In genomic region chr5:177610131-177610769, GRCh38 we compare ENCODE assay signal across 30 cellular contexts. TPM values are rescaled to one million over a fixed set of nuclear protein-coding genes. Genes with fewer than 3 reads are reported as not detected.
A peak's percentile ranks its signal among the peaks of the same experiment; 100 is the strongest.
DNase-seq lines count a peak whose midpoint lies in the region; ATAC-seq and TF ChIP-seq lines count a peak whose summit lies in the region.
"Had no signal": no experiment of that assay in that cellular context is flagged by ENCODE, and none has a peak within 500 bp of the region (broad histone marks: within the 10 kb centered on the region; RNA-seq: fewer than 3 reads in every experiment).

No MANE protein-coding gene starts in this region.

- ATAC-seq in activated CD8-positive, alpha-beta T cell treated with anti-CD3 and anti-CD28 coated beads, Interleukin-2, amount 10 ng/mL, durations not matched to agents 7 days and 5 days: no peak
- ATAC-seq in activated CD8-positive, alpha-beta T cell treated with anti-CD3 and anti-CD28 coated beads for 36 hours: no peak
- no peak for ATAC-seq in GM21619 (IDR thresholded peaks at IDR 0.05; ENCODE audit: unreplicated experiment)
- ATAC-seq: A549, GM23338, left lobe of liver had no signal

- TF ChIP-seq CTCF in activated CD8-positive, alpha-beta T cell treated with anti-CD3 and anti-CD28 coated beads for 36 hours (IDR thresholded peaks at IDR 0.05): no peak
- TF ChIP-seq CTCF in suprapubic skin (IDR thresholded peaks at IDR 0.05): no peak
- TF ChIP-seq CTCF in mesothelial cell of epicardium (IDR thresholded peaks at IDR 0.05; ENCODE audit: unreplicated experiment): no peak
- no peak for TF ChIP-seq CTCF in lower leg skin (IDR thresholded peaks at IDR 0.05)

- no peaks in the 10 kb centered on the region for H3K27me3 ChIP-seq in suprapubic skin
- H3K27me3 ChIP-seq: neutrophil, upper lobe of left lung had no signal

- H3K9me3 Mint-ChIP-seq in activated CD8-positive, alpha-beta T cell treated with anti-CD3 and anti-CD28 coated beads, Interleukin-2, amount 10 ng/mL, durations not matched to agents 7 days and 5 days (ENCODE audit: insufficient read depth): no peaks in the 10 kb centered on the region
- no peaks in the 10 kb centered on the region for H3K9me3 Mint-ChIP-seq in activated CD8-positive, alpha-beta T cell treated with anti-CD3 and anti-CD28 coated beads for 36 hours
- H3K9me3 Mint-ChIP-seq in IgD-negative memory B cell (no peaks in the 10 kb centered on the region), mesothelial cell of epicardium (no peaks in the 10 kb centered on the region)

- intact Hi-C loops in activated CD8-positive, alpha-beta T cell treated with anti-CD3 and anti-CD28 coated beads for 36 hours (cut with micrococcal nuclease): no loop called here
- intact Hi-C loops in lower leg skin (cut with DNase I; ENCODE audit: low total_unique reads): no loop called here

- H3K4me3 Mint-ChIP-seq in activated CD8-positive, alpha-beta T cell treated with anti-CD3 and anti-CD28 coated beads, Interleukin-2, amount 10 ng/mL, durations not matched to agents 7 days and 5 days: no peak overlapping the region
- H3K4me3 Mint-ChIP-seq in activated CD8-positive, alpha-beta T cell treated with anti-CD3 and anti-CD28 coated beads for 36 hours: no peak overlapping the region
- H3K4me3 Mint-ChIP-seq in IgD-negative memory B cell (no peak overlapping the region), mesothelial cell of epicardium (no peak overlapping the region)
- H3K4me3 Mint-ChIP-seq: GM23338 had no signal

- CTCF ChIA-PET in activated CD8-positive, alpha-beta T cell treated with anti-CD3 and anti-CD28 coated beads, Interleukin-2, amount 10 ng/mL, durations not matched to agents 7 days and 5 days (lab: Charles Lee): no interaction called here
- CTCF ChIA-PET in activated CD8-positive, alpha-beta T cell treated with anti-CD3 and anti-CD28 coated beads for 36 hours (lab: Charles Lee): no interaction called here

- H3K36me3 ChIP-seq in suprapubic skin: peaks cover 28% of the 10 kb centered on the region
- H3K36me3 ChIP-seq: prostate gland had no signal

- H3K27ac ChIP-seq in suprapubic skin: peak overlapping the region; percentile 16
- H3K27ac ChIP-seq: A549, neutrophil, prostate gland, SK-N-MC, upper lobe of left lung had no signal

- WGBS in suprapubic skin: 76% methylated on average over 12 of the region's 13 CpGs
- WGBS in lower leg skin, 2 donors: 57 to 64% methylated on average over 13 of the region's 13 CpGs

- no peaks in the 10 kb centered on the region for H3K27me3 Mint-ChIP-seq in activated CD8-positive, alpha-beta T cell treated with anti-CD3 and anti-CD28 coated beads, Interleukin-2, amount 10 ng/mL, durations not matched to agents 7 days and 5 days (ENCODE audit: low read depth)
- no peaks in the 10 kb centered on the region for H3K27me3 Mint-ChIP-seq in activated CD8-positive, alpha-beta T cell treated with anti-CD3 and anti-CD28 coated beads for 36 hours
- no peaks in the 10 kb centered on the region for H3K27me3 Mint-ChIP-seq in IgD-negative memory B cell
- H3K27me3 Mint-ChIP-seq in mesothelial cell of epicardium (ENCODE audit: low read depth): no peaks in the 10 kb centered on the region
- H3K27me3 Mint-ChIP-seq: CD4-positive, alpha-beta memory T cell had no signal

- DNase-seq in activated CD8-positive, alpha-beta T cell treated with anti-CD3 and anti-CD28 coated beads, Interleukin-2, amount 10 ng/mL, durations not matched to agents 7 days and 5 days: no peak
- DNase-seq in activated CD8-positive, alpha-beta T cell treated with anti-CD3 and anti-CD28 coated beads for 36 hours: no peak
- DNase-seq in mesenteric fat pad (ENCODE audit: low spot score): peak; percentile 64
- DNase-seq in suprapubic skin (ENCODE audit: low spot score in 2 of 2): no peak
- DNase-seq in mesothelial cell of epicardium (ENCODE audit: low spot score in 2 of 2, unreplicated experiment in 2 of 2): no peak
- DNase-seq in lower leg skin (ENCODE audit: low spot score in 2 of 2): no peak
- DNase-seq: activated CD4-positive, alpha-beta T cell treated with anti-CD3 and anti-CD28 coated beads, Interleukin-2, amount 50 U/mL, for 48 hours; CD4-positive, alpha-beta memory T cell; cortex of kidney; effector memory CD4-positive, alpha-beta T cell; EL; erythroblast; KBM-7; mesenchymal stem cell; NCI-H1092 treated with DMSO at 0.1 percent for 48 hours; NCI-H187; NCI-H524 treated with DMSO at 0.1 percent for 48 hours; OCI-M1; stimulated activated CD4-positive, alpha-beta T cell treated with anti-CD3 and anti-CD28 coated beads, Interleukin-4, amount 100 ng/mL, for 24 hours; substantia nigra; T-helper 1 cell; upper lobe of left lung had no signal

- no peak for TF ChIP-seq EP300 in suprapubic skin (IDR thresholded peaks at IDR 0.05)

- peaks cover 2% of the 10 kb centered on the region for H3K36me3 Mint-ChIP-seq in activated CD8-positive, alpha-beta T cell treated with anti-CD3 and anti-CD28 coated beads, Interleukin-2, amount 10 ng/mL, durations not matched to agents 7 days and 5 days (ENCODE audit: low read depth)
- H3K36me3 Mint-ChIP-seq in activated CD8-positive, alpha-beta T cell treated with anti-CD3 and anti-CD28 coated beads for 36 hours (ENCODE audit: low read depth): peaks cover 10% of the 10 kb centered on the region
- peaks cover 4% of the 10 kb centered on the region for H3K36me3 Mint-ChIP-seq in IgD-negative memory B cell
- H3K36me3 Mint-ChIP-seq in mesothelial cell of epicardium: no peaks in the 10 kb centered on the region

- peaks cover 4% of the 10 kb centered on the region for H3K4me1 Mint-ChIP-seq in activated CD8-positive, alpha-beta T cell treated with anti-CD3 and anti-CD28 coated beads, Interleukin-2, amount 10 ng/mL, durations not matched to agents 7 days and 5 days (ENCODE audit: low read depth)
- H3K4me1 Mint-ChIP-seq in activated CD8-positive, alpha-beta T cell treated with anti-CD3 and anti-CD28 coated beads for 36 hours (ENCODE audit: low read depth): peaks cover 12% of the 10 kb centered on the region
- peaks cover 6 to 11% (median 6%) of the 10 kb centered on the region in 3 donors for H3K4me1 Mint-ChIP-seq in IgD-negative memory B cell
- H3K4me1 Mint-ChIP-seq in mesothelial cell of epicardium: peaks cover 2% of the 10 kb centered on the region

- peaks cover 14% of the 10 kb centered on the region for H3K4me1 ChIP-seq in suprapubic skin
- H3K4me1 ChIP-seq: prostate gland had no signal

- POLR2A ChIA-PET in activated CD8-positive, alpha-beta T cell treated with anti-CD3 and anti-CD28 coated beads, Interleukin-2, amount 10 ng/mL, durations not matched to agents 7 days and 5 days (lab: Charles Lee): no interaction called here
- POLR2A ChIA-PET in activated CD8-positive, alpha-beta T cell treated with anti-CD3 and anti-CD28 coated beads for 36 hours (lab: Charles Lee): interaction anchor here (1.4 to 2.2 kb wide), 3 partner anchors 9 to 18 kb away, joined by 4 to 7 read pairs (median 5); partner anchors contain the start of genes B4GALT7 and TMED9

- peak overlapping the region; percentile 33 for H3K27ac Mint-ChIP-seq in activated CD8-positive, alpha-beta T cell treated with anti-CD3 and anti-CD28 coated beads, Interleukin-2, amount 10 ng/mL, durations not matched to agents 7 days and 5 days
- H3K27ac Mint-ChIP-seq in activated CD8-positive, alpha-beta T cell treated with anti-CD3 and anti-CD28 coated beads for 36 hours: no peak overlapping the region
- H3K27ac Mint-ChIP-seq in IgD-negative memory B cell: peak overlapping the region in 2 of 3 donors; percentile 63 to 73
- H3K27ac Mint-ChIP-seq in mesothelial cell of epicardium: no peak overlapping the region
- H3K27ac Mint-ChIP-seq: GM23338 had no signal

- TF ChIP-seq POLR2A in suprapubic skin (IDR thresholded peaks at IDR 0.05) (no peak), lower leg skin (IDR thresholded peaks at IDR 0.05) (no peak)

- H3K9me3 ChIP-seq in suprapubic skin: no peaks in the 10 kb centered on the region
- H3K9me3 ChIP-seq: A549, neutrophil, prostate gland, upper lobe of left lung had no signal

- no peak overlapping the region for H3K4me3 ChIP-seq in suprapubic skin
- H3K4me3 ChIP-seq in lower leg skin (ENCODE audit: low read depth, poor library complexity, severe bottlenecking): no peak overlapping the region
- H3K4me3 ChIP-seq: A549, GM23338, prostate gland, SK-N-MC, upper lobe of left lung had no signal

RNA-seq across cellular contexts. Expression of gene B4GALT7, which starts 10.3 kb away (rescaled TPM):
- 10 to 100 TPM; 17.3 to 19.5 TPM for total RNA-seq in activated CD8-positive, alpha-beta T cell treated with anti-CD3 and anti-CD28 coated beads, Interleukin-2, amount 10 ng/mL, durations not matched to agents 7 days and 5 days
- 10 to 100 TPM; 19.3 to 21.9 TPM for total RNA-seq in activated CD8-positive, alpha-beta T cell treated with anti-CD3 and anti-CD28 coated beads for 36 hours
- polyA plus RNA-seq in IgD-negative memory B cell: 26.4 TPM
- total RNA-seq in mesenteric fat pad: 28.8 TPM
- 10 to 100 TPM; 13.9 to 19.4 (median 17.4) TPM for total RNA-seq in suprapubic skin
- 37.4 to 42.0 TPM (median 39.8 TPM) in 3 replicates for total RNA-seq in mesothelial cell of epicardium
- total RNA-seq in lower leg skin: 10 to 100 TPM; 11.8 to 17.8 (median 16.4) TPM

RNA-seq across cellular contexts. Expression of gene TMED9, which starts 18.2 kb away (rescaled TPM):
- total RNA-seq in activated CD8-positive, alpha-beta T cell treated with anti-CD3 and anti-CD28 coated beads, Interleukin-2, amount 10 ng/mL, durations not matched to agents 7 days and 5 days: 100 to 1,000 TPM; 104 to 109 TPM
- 100 to 1,000 TPM; 118 to 120 TPM for total RNA-seq in activated CD8-positive, alpha-beta T cell treated with anti-CD3 and anti-CD28 coated beads for 36 hours
- polyA plus RNA-seq in IgD-negative memory B cell: 96.6 TPM
- total RNA-seq in mesenteric fat pad (168 TPM), suprapubic skin (10 to 100 TPM; 60.3 to 84.5 (median 79.5) TPM), mesothelial cell of epicardium (146 to 157 TPM (median 151 TPM) in 3 replicates), lower leg skin (10 to 100 TPM; 70.4 to 95.7 (median 80.4) TPM)

RNA-seq across cellular contexts. Expression of gene FAM193B, which starts 55.9 kb away (rescaled TPM):
- total RNA-seq in activated CD8-positive, alpha-beta T cell treated with anti-CD3 and anti-CD28 coated beads, Interleukin-2, amount 10 ng/mL, durations not matched to agents 7 days and 5 days: 100 to 1,000 TPM in 1 of 2 experiments, 10 to 100 TPM in 1; 95.8 to 105 TPM
- 10 to 100 TPM; 71.4 to 76.7 TPM for total RNA-seq in activated CD8-positive, alpha-beta T cell treated with anti-CD3 and anti-CD28 coated beads for 36 hours
- polyA plus RNA-seq in IgD-negative memory B cell: 4.5 TPM
- total RNA-seq in mesenteric fat pad: 63.1 TPM
- 100 to 1,000 TPM in 1 of 4 donors, 10 to 100 TPM in 3; 55.6 to 328 (median 78.2) TPM for total RNA-seq in suprapubic skin
- 126 to 128 TPM (median 128 TPM) in 3 replicates for total RNA-seq in mesothelial cell of epicardium
- total RNA-seq in lower leg skin: 100 to 1,000 TPM in 1 of 4 donors, 10 to 100 TPM in 3; 57.0 to 128 (median 69.7) TPM

Comparison
In these comparisons a context has a peak if more than half of its experiments do, and no peak if none do; other contexts are left out.
1. H3K27ac Mint-ChIP-seq: peak in activated CD8-positive, alpha-beta T cell treated with anti-CD3 and anti-CD28 coated beads, Interleukin-2, amount 10 ng/mL, durations not matched to agents 7 days and 5 days (single experiment) and IgD-negative memory B cell (2 of 3); none in activated CD8-positive, alpha-beta T cell treated with anti-CD3 and anti-CD28 coated beads for 36 hours (single experiment) and mesothelial cell of epicardium (single experiment).